Comparison of ENCODE assay signal across 30 cellular contexts in genomic region chr4:117527601-117528000, GRCh38.
DNase-seq lines count a peak whose midpoint lies in the region; ATAC-seq and TF ChIP-seq lines count a peak whose summit lies in the region.
"Had no signal": no experiment of that assay in that cellular context is flagged by ENCODE, and none has a peak within 500 bp of the region (broad histone marks: within the 10 kb centered on the region; RNA-seq: fewer than 3 reads in every experiment).

No MANE protein-coding gene starts in this region.

- TF ChIP-seq EP300 in SK-N-SH (IDR thresholded peaks at IDR 0.05; ENCODE audit: borderline replicate concordance in 1 of 2, low read depth in 1 of 2, low read length in 1 of 2) = no peak

- no peak for TF ChIP-seq RAD21 in SK-N-SH (IDR thresholded peaks at IDR 0.05; ENCODE audit: low read length)

- H3F3A ChIP-seq in SK-N-SH (replicated peaks; ENCODE audit: insufficient read depth) (no peaks in the 10 kb centered on the region), PC-3 (ENCODE audit: low read length, unreplicated experiment) (no peaks in the 10 kb centered on the region)

- 4% methylated on average over 1 of the region's 1 CpG for WGBS in SK-N-SH (ENCODE audit: low lambda C conversion rate)
- 36% methylated on average over 1 of the region's 1 CpG for WGBS in prostate gland

- H3K4me3 ChIP-seq in SK-N-SH (ENCODE audit: low read depth in 2 of 2, low read length in 1 of 2) (no peak overlapping the region), PC-3 (ENCODE audit: low read length) (peak overlapping the region; percentile 70), adipocyte (ENCODE audit: low read length) (no peak overlapping the region), prostate gland (no peak overlapping the region)
- H3K4me3 ChIP-seq: A549; BLaER1; BLaER1 treated with 17β-estradiol and CSF1 and Interleukin-3, amounts not matched to agents 10 nM and 100 nM had no signal

- H3K9me2 ChIP-seq in SK-N-SH = no peaks in the 10 kb centered on the region
- H3K9me2 ChIP-seq in PC-3 (replicated peaks; ENCODE audit: low read length) = no peaks in the 10 kb centered on the region

- H2AFZ ChIP-seq in SK-N-SH (ENCODE audit: low read depth) (no peak overlapping the region), PC-3 (ENCODE audit: low read length) (peak overlapping the region; percentile 98)

- intact Hi-C loops in PC-3 (cut with micrococcal nuclease) (no loop called here), prostate gland (cut with DNase I) (no loop called here)

- H3K9ac ChIP-seq in SK-N-SH (no peak overlapping the region), PC-3 (ENCODE audit: low read length) (0 out of 2 replicates have a peak overlapping the region, but pooled peaks have one; percentile 22), adipocyte (ENCODE audit: low read length) (no peak overlapping the region)
- H3K9ac ChIP-seq: BLaER1; BLaER1 treated with 17β-estradiol and CSF1 and Interleukin-3, amounts not matched to agents 10 nM and 100 nM had no signal

- no peak overlapping the region for H3K27ac ChIP-seq in SK-N-SH (ENCODE audit: low read depth in 2 of 2, low read length in 1 of 2)
- H3K27ac ChIP-seq in PC-3 (ENCODE audit: low read length) = no peak overlapping the region
- no peak overlapping the region for H3K27ac ChIP-seq in prostate gland
- H3K27ac ChIP-seq: 22Rv1; A549; BLaER1; BLaER1 treated with 17β-estradiol and CSF1 and Interleukin-3, amounts not matched to agents 10 nM and 100 nM; C4-2B had no signal

- POLR2A ChIA-PET in SK-N-SH (lab: Yijun Ruan, JAX) (no interaction called here), PC-3 (lab: Charles Lee; ENCODE audit: unreplicated experiment) (interaction anchor here (0.7 kb wide), 1 partner anchor 451 kb away, joined by 5 read pairs; no protein-coding TSS in a partner anchor)

- CTCF ChIA-PET in SK-N-SH (lab: Yijun Ruan, JAX) = no interaction called here
- CTCF ChIA-PET in PC-3 (lab: Charles Lee) = no interaction called here

- H3K4me1 ChIP-seq in SK-N-SH (ENCODE audit: control insufficient read depth in 1 of 2, insufficient read depth in 2 of 2, low read depth in 1 of 2, low read length in 1 of 2) = no peaks in the 10 kb centered on the region
- peaks cover 8% of the 10 kb centered on the region for H3K4me1 ChIP-seq in PC-3 (ENCODE audit: insufficient read depth, low read length)
- H3K4me1 ChIP-seq in adipocyte (ENCODE audit: control insufficient read depth, insufficient read depth, low read length) = no peaks in the 10 kb centered on the region
- no peaks in the 10 kb centered on the region for H3K4me1 ChIP-seq in prostate gland (replicated peaks)
- H3K4me1 ChIP-seq: A549; BE2C; BLaER1; BLaER1 treated with 17β-estradiol and CSF1 and Interleukin-3, amounts not matched to agents 10 nM and 100 nM; Caco-2 had no signal

- DNase-seq in SK-N-SH = no peak
- DNase-seq in PC-3 = no peak
- DNase-seq in adipocyte (ENCODE audit: low read depth) = peak; percentile 6
- DNase-seq in prostate gland (ENCODE audit: low spot score) = no peak
- DNase-seq in epidermal melanocyte (ENCODE audit: insufficient read length, low spot score) = no peak
- DNase-seq: 8988T; ACHN; AML-193; BE2C; C1 segment of cervical spinal cord; Caco-2; Calu3; CD4-positive, alpha-beta memory T cell; CD4-positive, alpha-beta T cell; CD4-positive, CD25-positive, alpha-beta regulatory T cell; CD8-positive, alpha-beta memory T cell; CD8-positive, alpha-beta T cell; COR-L47; DMS 273 treated with DMSO at 0.1 percent for 48 hours; DMS153; DMS79; DMS79 treated with DMSO at 0.1 percent for 48 hours; DND-41; EL had no signal

- H3K27me3 ChIP-seq in SK-N-SH (ENCODE audit: insufficient read depth) = no peaks in the 10 kb centered on the region
- no peaks in the 10 kb centered on the region for H3K27me3 ChIP-seq in PC-3 (ENCODE audit: low read length)
- H3K27me3 ChIP-seq in adipocyte (replicated peaks; ENCODE audit: control insufficient read depth, insufficient read depth, low read length) = no peaks in the 10 kb centered on the region
- no peaks in the 10 kb centered on the region for H3K27me3 ChIP-seq in prostate gland (replicated peaks; ENCODE audit: insufficient read depth)
- H3K27me3 ChIP-seq: BE2C; BLaER1; BLaER1 treated with 17β-estradiol and CSF1 and Interleukin-3, amounts not matched to agents 10 nM and 100 nM had no signal

- peak; percentile 93 for ATAC-seq in SK-N-SH treated with all-trans-retinoic acid at 6 μM for 48 hours
- no peak for ATAC-seq in PC-3
- ATAC-seq: A549; CD8-positive, alpha-beta T cell had no signal

- H3K9me3 ChIP-seq in SK-N-SH (no peaks in the 10 kb centered on the region), PC-3 (ENCODE audit: low read length) (no peaks in the 10 kb centered on the region), adipocyte (ENCODE audit: control insufficient read depth, low read length) (no peaks in the 10 kb centered on the region), prostate gland (no peaks in the 10 kb centered on the region)
- H3K9me3 ChIP-seq: A549; BE2C; BLaER1; BLaER1 treated with 17β-estradiol and CSF1 and Interleukin-3, amounts not matched to agents 10 nM and 100 nM; Caco-2 had no signal

- BruUV-seq in PC-3 (replicated peaks; lab: Mats Ljungman, UMichigan) = no TSS peak

- no peaks in the 10 kb centered on the region for H3K36me3 ChIP-seq in SK-N-SH (replicated peaks in 1 of 2; ENCODE audit: control insufficient read depth in 1 of 2, insufficient read depth in 2 of 2, low read length in 1 of 2)
- no peaks in the 10 kb centered on the region for H3K36me3 ChIP-seq in PC-3 (ENCODE audit: low read depth, low read length)
- no peaks in the 10 kb centered on the region for H3K36me3 ChIP-seq in adipocyte (ENCODE audit: control insufficient read depth, insufficient read depth, low read length, severe bottlenecking)
- no peaks in the 10 kb centered on the region for H3K36me3 ChIP-seq in prostate gland
- H3K36me3 ChIP-seq: BE2C; BLaER1; BLaER1 treated with 17β-estradiol and CSF1 and Interleukin-3, amounts not matched to agents 10 nM and 100 nM had no signal

- TF ChIP-seq POLR2A in prostate gland (IDR thresholded peaks at IDR 0.05) = no peak

- no peak overlapping the region for H3K4me2 ChIP-seq in SK-N-SH
- H3K4me2 ChIP-seq in PC-3 (ENCODE audit: low read length) = peak overlapping the region; percentile 92
- H3K4me2 ChIP-seq: A549; BLaER1; BLaER1 treated with 17β-estradiol and CSF1 and Interleukin-3, amounts not matched to agents 10 nM and 100 nM had no signal

- no peaks in the 10 kb centered on the region for H4K20me1 ChIP-seq in SK-N-SH (ENCODE audit: insufficient read depth)
- no peaks in the 10 kb centered on the region for H4K20me1 ChIP-seq in PC-3 (ENCODE audit: low read length)
- H4K20me1 ChIP-seq: BLaER1; BLaER1 treated with 17β-estradiol and CSF1 and Interleukin-3, amounts not matched to agents 10 nM and 100 nM had no signal

- H3K79me2 ChIP-seq in SK-N-SH (ENCODE audit: insufficient read depth) (no peaks in the 10 kb centered on the region), PC-3 (ENCODE audit: low read length) (no peaks in the 10 kb centered on the region)

- TF ChIP-seq CTCF in SK-N-SH (IDR thresholded peaks at IDR 0.05) (no peak), PC-3 (conservative IDR thresholded peaks at IDR 0.05; ENCODE audit: low read depth, low read length) (no peak), prostate gland (IDR thresholded peaks at IDR 0.05) (no peak)

TF ChIP-seq in SK-N-SH treated with all-trans-retinoic acid at 6 μM for 48 hours, 23 proteins besides CTCF, POLR2A, EP300 and RAD21 (continues in another document):
- TF ChIP-seq ESRRG (CRISPR knock-in tag; IDR thresholded peaks at IDR 0.05) (no peak), CSDC2 (CRISPR knock-in tag; IDR thresholded peaks at IDR 0.05) (no peak), PPARA (CRISPR knock-in tag; IDR thresholded peaks at IDR 0.05; ENCODE audit: borderline replicate concordance) (no peak), SNAI2 (CRISPR knock-in tag; IDR thresholded peaks at IDR 0.05) (no peak), PATZ1 (CRISPR knock-in tag; IDR thresholded peaks at IDR 0.05; ENCODE audit: borderline replicate concordance) (no peak), ZC3H10 (CRISPR knock-in tag; IDR thresholded peaks at IDR 0.05) (peak; percentile 48; the same call in 1 of the 2 replicates)

TF ChIP-seq in SK-N-SH, 30 proteins besides CTCF, POLR2A, EP300 and RAD21:
- TF ChIP-seq TCF12 (IDR thresholded peaks at IDR 0.05) = no peak
